ENCODE assay signal across 2 cellular contexts in genomic region chr11:91871048-91871447, GRCh38.
TF ChIP-seq lines count a peak whose summit lies in the region.

No MANE protein-coding gene starts in this region.

TF ChIP-seq in HepG2, 621 proteins besides CTCF, POLR2A, EP300 and RAD21:
- TF ChIP-seq SUZ12 (IDR thresholded peaks at IDR 0.05; ENCODE audit: low read depth, low read length) (no peak), MYNN (CRISPR knock-in tag; IDR thresholded peaks at IDR 0.05; ENCODE audit: low read depth) (no peak), MAFF (IDR thresholded peaks at IDR 0.05; ENCODE audit: low read depth, low read length) (peak; percentile 47), DZIP1 (CRISPR knock-in tag; IDR thresholded peaks at IDR 0.05) (no peak), ZNF225 (CRISPR knock-in tag; IDR thresholded peaks at IDR 0.05) (no peak), MAFK (conservative IDR thresholded peaks at IDR 0.05 in 1 of 2, IDR thresholded peaks at IDR 0.05 in 1 of 2; ENCODE audit: low read length in 2 of 2) (peak; percentile 62 to 66), ZNF121 (CRISPR knock-in tag; IDR thresholded peaks at IDR 0.05) (no peak)

TF ChIP-seq in K562, 482 proteins besides CTCF, POLR2A, EP300 and RAD21:
- peak; percentile 76 for TF ChIP-seq ZNF316 (IDR thresholded peaks at IDR 0.05)
- no peak for TF ChIP-seq ZNF3 (CRISPR knock-in tag; IDR thresholded peaks at IDR 0.05)
- no peak for TF ChIP-seq NR1H2 (CRISPR knock-in tag; IDR thresholded peaks at IDR 0.05)
- TF ChIP-seq, protein P1, sequence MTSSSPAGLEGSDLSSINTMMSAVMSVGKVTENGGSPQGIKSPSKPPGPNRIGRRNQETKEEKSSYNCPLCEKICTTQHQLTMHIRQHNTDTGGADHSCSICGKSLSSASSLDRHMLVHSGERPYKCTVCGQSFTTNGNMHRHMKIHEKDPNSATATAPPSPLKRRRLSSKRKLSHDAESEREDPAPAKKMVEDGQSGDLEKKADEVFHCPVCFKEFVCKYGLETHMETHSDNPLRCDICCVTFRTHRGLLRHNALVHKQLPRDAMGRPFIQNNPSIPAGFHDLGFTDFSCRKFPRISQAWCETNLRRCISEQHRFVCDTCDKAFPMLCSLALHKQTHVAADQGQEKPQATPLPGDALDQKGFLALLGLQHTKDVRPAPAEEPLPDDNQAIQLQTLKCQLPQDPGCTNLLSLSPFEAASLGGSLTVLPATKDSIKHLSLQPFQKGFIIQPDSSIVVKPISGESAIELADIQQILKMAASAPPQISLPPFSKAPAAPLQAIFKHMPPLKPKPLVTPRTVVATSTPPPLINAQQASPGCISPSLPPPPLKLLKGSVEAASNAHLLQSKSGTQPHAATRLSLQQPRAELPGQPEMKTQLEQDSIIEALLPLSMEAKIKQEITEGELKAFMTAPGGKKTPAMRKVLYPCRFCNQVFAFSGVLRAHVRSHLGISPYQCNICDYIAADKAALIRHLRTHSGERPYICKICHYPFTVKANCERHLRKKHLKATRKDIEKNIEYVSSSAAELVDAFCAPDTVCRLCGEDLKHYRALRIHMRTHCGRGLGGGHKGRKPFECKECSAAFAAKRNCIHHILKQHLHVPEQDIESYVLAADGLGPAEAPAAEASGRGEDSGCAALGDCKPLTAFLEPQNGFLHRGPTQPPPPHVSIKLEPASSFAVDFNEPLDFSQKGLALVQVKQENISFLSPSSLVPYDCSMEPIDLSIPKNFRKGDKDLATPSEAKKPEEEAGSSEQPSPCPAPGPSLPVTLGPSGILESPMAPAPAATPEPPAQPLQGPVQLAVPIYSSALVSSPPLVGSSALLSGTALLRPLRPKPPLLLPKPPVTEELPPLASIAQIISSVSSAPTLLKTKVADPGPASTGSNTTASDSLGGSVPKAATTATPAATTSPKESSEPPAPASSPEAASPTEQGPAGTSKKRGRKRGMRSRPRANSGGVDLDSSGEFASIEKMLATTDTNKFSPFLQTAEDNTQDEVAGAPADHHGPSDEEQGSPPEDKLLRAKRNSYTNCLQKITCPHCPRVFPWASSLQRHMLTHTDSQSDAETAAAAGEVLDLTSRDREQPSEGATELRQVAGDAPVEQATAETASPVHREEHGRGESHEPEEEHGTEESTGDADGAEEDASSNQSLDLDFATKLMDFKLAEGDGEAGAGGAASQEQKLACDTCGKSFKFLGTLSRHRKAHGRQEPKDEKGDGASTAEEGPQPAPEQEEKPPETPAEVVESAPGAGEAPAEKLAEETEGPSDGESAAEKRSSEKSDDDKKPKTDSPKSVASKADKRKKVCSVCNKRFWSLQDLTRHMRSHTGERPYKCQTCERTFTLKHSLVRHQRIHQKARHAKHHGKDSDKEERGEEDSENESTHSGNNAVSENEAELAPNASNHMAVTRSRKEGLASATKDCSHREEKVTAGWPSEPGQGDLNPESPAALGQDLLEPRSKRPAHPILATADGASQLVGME (CRISPR knock-in tag; IDR thresholded peaks at IDR 0.05): no peak
- TF ChIP-seq EHMT2 (IDR thresholded peaks at IDR 0.05): no peak
- no peak for TF ChIP-seq MEF2A (IDR thresholded peaks at IDR 0.05; ENCODE audit: control insufficient read depth, low read depth, low read length)
- peak; percentile 29; the same call in 1 of the 2 replicates for TF ChIP-seq MAFK (IDR thresholded peaks at IDR 0.05; ENCODE audit: low read length)
- TF ChIP-seq FOXP1 (CRISPR knock-in tag; IDR thresholded peaks at IDR 0.05): no peak
- peak; percentile 22; the same call in 1 of the 2 replicates for TF ChIP-seq MAFF (IDR thresholded peaks at IDR 0.05; ENCODE audit: low read length)
- no peak for TF ChIP-seq BRF2 (IDR thresholded peaks at IDR 0.05; ENCODE audit: borderline replicate concordance, insufficient read depth, insufficient read length)
- no peak for TF ChIP-seq SRSF1 (IDR thresholded peaks at IDR 0.05; ENCODE audit: low read depth, low read length)
- peak; percentile 73 for TF ChIP-seq C11orf30 (IDR thresholded peaks at IDR 0.05; ENCODE audit: low read depth)
- TF ChIP-seq MAFG (tag; conservative IDR thresholded peaks at IDR 0.05): peak; percentile 78
- no peak for TF ChIP-seq TEAD2 (tag; IDR thresholded peaks at IDR 0.05)
